In the genomic region with DNA sequence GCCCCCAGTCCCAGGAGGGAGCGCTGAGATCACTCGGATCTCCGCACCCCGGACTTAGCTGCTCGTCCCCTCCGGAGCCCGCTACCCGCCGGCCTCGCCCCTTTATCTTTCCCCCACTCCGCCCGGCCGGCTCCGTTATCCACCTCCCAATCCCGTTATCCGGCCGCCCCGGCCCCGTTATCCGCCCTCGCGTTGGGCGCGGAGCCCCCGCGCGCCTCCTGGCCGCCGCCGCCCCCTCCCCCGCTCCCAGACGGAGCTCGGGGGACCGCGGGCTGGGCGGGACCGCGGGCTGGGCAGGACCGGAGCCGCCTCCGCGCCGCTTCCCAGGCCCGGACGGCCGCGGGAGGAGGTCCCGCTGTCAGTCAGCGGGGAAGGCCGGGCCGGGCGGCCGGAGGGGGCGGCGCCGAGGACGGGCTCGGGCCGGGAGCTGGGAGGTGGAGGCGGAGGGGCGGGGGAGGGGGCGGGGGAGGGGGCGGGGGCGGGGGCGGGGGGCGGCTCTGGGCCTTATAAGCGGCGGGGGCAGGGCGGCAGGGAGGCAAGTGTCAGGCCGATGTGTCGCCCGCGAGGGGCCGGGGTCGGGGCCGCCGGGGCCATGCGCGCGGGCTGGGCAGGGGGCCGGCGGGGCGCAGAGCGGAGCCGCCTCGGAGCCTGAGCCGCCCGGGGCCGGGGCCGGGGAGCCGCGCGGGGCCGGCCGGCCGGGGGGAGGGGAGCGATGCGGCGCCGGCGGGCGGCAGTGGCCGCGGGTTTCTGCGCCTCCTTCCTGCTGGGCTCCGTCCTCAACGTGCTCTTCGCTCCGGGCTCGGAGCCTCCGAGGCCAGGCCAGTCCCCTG, we compare ENCODE assay signal across 8 cellular contexts. TPM values are rescaled to one million over a fixed set of nuclear protein-coding genes. Genes with fewer than 3 reads are reported as not detected.
DNase-seq lines count a peak whose midpoint lies in the region; ATAC-seq and TF ChIP-seq lines count a peak whose summit lies in the region.

A gene with protein sequence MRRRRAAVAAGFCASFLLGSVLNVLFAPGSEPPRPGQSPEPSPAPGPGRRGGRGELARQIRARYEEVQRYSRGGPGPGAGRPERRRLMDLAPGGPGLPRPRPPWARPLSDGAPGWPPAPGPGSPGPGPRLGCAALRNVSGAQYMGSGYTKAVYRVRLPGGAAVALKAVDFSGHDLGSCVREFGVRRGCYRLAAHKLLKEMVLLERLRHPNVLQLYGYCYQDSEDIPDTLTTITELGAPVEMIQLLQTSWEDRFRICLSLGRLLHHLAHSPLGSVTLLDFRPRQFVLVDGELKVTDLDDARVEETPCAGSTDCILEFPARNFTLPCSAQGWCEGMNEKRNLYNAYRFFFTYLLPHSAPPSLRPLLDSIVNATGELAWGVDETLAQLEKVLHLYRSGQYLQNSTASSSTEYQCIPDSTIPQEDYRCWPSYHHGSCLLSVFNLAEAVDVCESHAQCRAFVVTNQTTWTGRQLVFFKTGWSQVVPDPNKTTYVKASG (plus strand): TSS at position 534 of the 830 bp plus-strand sequence. CDS start 179 bp downstream, at position 713.

- H3K9ac ChIP-seq in skeletal muscle satellite cell (ENCODE audit: low read depth, low read length), result peak within 1 kb of the TSS; percentile 62

- H3K9me3 ChIP-seq in skeletal muscle satellite cell (replicated peaks; ENCODE audit: low read length), result no peaks in the 10 kb centered on the region

- H3K4me2 ChIP-seq in skeletal muscle satellite cell (ENCODE audit: low read length), result peak within 1 kb of the TSS; percentile 93

- DNase-seq in AG08395 (ENCODE audit: low spot score) (peak; percentile 95), GM13976 (ENCODE audit: low spot score) (peak; percentile 90), SK-N-DZ (ENCODE audit: low spot score) (peak; percentile 79), chondrocyte (ENCODE audit: low spot score) (no peak), islet precursor cell (peak; percentile 92)

- H3K27me3 ChIP-seq in skeletal muscle satellite cell (ENCODE audit: control insufficient read depth, insufficient read depth, low read length), result peaks cover 31% of the 10 kb centered on the region

- no peaks in the 10 kb centered on the region for H3K9me3 Mint-ChIP-seq in chondrocyte (ENCODE audit: low read depth)

- peak within 1 kb of the TSS; percentile 91 for H3K27ac Mint-ChIP-seq in chondrocyte (ENCODE audit: unreplicated experiment)

- no peaks in the 10 kb centered on the region for H3K27me3 Mint-ChIP-seq in chondrocyte (ENCODE audit: low read depth)

- H3K4me3 Mint-ChIP-seq in chondrocyte (ENCODE audit: unreplicated experiment), result peak within 1 kb of the TSS; percentile 95

- in situ Hi-C loops in GM13976 (cut with MboI; ENCODE audit: low sequenced_read_pairs, unreplicated experiment), result no loop called here

- H3K4me3 ChIP-seq in skeletal muscle satellite cell (ENCODE audit: low read length), result peak within 1 kb of the TSS; percentile 72

- peaks cover 8% of the 10 kb centered on the region for H3K4me1 ChIP-seq in skeletal muscle satellite cell (ENCODE audit: control insufficient read depth, insufficient read depth, low read length)

- H3K4me1 Mint-ChIP-seq in chondrocyte (ENCODE audit: low read depth), result peaks cover 58% of the 10 kb centered on the region

- peak; percentile 48 for ATAC-seq in HG03159 (IDR thresholded peaks at IDR 0.05; ENCODE audit: unreplicated experiment)
- ATAC-seq in HG03457 (IDR thresholded peaks at IDR 0.05; ENCODE audit: unreplicated experiment), result no peak

- H3K36me3 Mint-ChIP-seq in chondrocyte (ENCODE audit: low read depth), result peaks cover 17% of the 10 kb centered on the region

- no peaks in the 10 kb centered on the region for H3K36me3 ChIP-seq in skeletal muscle satellite cell (ENCODE audit: insufficient read depth, low read length)

- TF ChIP-seq CTCF in GM13976 (IDR thresholded peaks at IDR 0.05; ENCODE audit: borderline replicate concordance, control extremely low read depth, extremely low read depth, insufficient read depth, missing control alignments) (no peak), chondrocyte (IDR thresholded peaks at IDR 0.05) (no peak)

RNA-seq across cellular contexts. Expression of the gene that starts here (rescaled TPM):
- polyA plus RNA-seq in SK-N-DZ (2014; cell fraction: cytosol; rRNA removed), result 46.6 and 70.2 TPM in 2 replicates
- 231 and 310 TPM in 2 replicates for polyA plus RNA-seq in SK-N-DZ (2014; cell fraction: nucleus; rRNA removed)
- 83.1 to 164 TPM (median 155 TPM) in 3 replicates for total RNA-seq in chondrocyte
- total RNA-seq in skeletal muscle satellite cell (2012; rRNA removed), result 4.8 and 13.4 TPM in 2 replicates
